In the genomic region with DNA sequence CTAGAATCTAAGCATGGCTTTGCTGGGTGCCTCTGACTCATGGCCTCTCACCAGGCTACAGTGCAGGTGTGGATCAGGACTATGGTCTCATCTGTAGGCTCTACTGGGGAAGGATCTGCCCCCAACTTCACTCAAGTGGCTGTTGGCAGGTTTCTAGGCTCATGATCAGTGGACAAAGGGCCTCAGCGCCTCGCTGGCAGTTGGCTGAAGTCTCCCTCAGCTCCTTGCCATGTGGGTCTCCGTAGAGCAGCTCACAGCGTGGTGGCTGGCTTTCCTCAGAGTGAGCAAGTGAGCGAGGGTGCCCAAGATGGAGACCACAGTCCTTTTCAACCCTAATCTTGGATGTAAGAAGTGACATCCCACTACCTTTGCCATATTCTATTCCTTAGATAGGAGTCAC, we compare ENCODE assay signal across 36 cellular contexts.
"Had no signal": no experiment of that assay in that cellular context is flagged by ENCODE, and none has a peak within 500 bp of the region (broad histone marks: within the 10 kb centered on the region; RNA-seq: fewer than 3 reads in every experiment).

No MANE protein-coding gene starts in this region.

- H3K4me3 ChIP-seq: adrenal gland, body of pancreas, esophagus squamous epithelium had no signal

- FAIRE-seq: colon, frontal cortex had no signal

- H3K4me3 Mint-ChIP-seq: activated B cell treated with CpG ODN at 0.5 μM for 24 hours; activated CD4-positive, alpha-beta memory T cell treated with anti-CD3 and anti-CD28 coated beads, Interleukin-2, amount 10 ng/mL, durations not matched to agents 7 days and 5 days; activated naive CD4-positive, alpha-beta T cell treated with anti-CD3 and anti-CD28 coated beads, Interleukin-2, amount 50 U/mL, for 24 hours; activated naive CD8-positive, alpha-beta T cell treated with anti-CD3 and anti-CD28 coated beads for 36 hours; activated naive CD8-positive, alpha-beta T cell treated with anti-CD3 and anti-CD28 coated beads, Interleukin-2, amount 50 U/mL, for 24 hours; activated T-cell treated with anti-CD3 and anti-CD28 coated beads, Interleukin-2, amount 50 U/mL, for 24 hours; activated T-cell treated with anti-CD3 and anti-CD28 coated beads, Interleukin-2, amount 50 U/mL, for 72 hours; activated T-helper 17 cell treated with anti-CD3 and anti-CD28 coated beads, Interleukin-2, amount 50 U/mL, for 72 hours; effector memory CD8-positive, alpha-beta T cell; T-cell; T-helper 17 cell; T-helper 2 cell treated with Interferon-gamma antibody and Interleukin-4, amounts not matched to agents 5 μg/mL and 100 μg/mL, for 36 hours had no signal

- H3K27me3 ChIP-seq: adrenal gland, body of pancreas, esophagus squamous epithelium had no signal

- H3K36me3 ChIP-seq: adrenal gland had no signal

- H3K27ac ChIP-seq: adrenal gland, body of pancreas, esophagus squamous epithelium, WERI-Rb-1 had no signal

- H3K27me3 Mint-ChIP-seq: activated CD4-positive, alpha-beta memory T cell treated with anti-CD3 and anti-CD28 coated beads, Interleukin-2, amount 10 ng/mL, durations not matched to agents 7 days and 5 days; activated naive CD8-positive, alpha-beta T cell treated with anti-CD3 and anti-CD28 coated beads for 36 hours; activated naive CD8-positive, alpha-beta T cell treated with anti-CD3 and anti-CD28 coated beads, Interleukin-2, amount 50 U/mL, for 24 hours; activated T-cell treated with anti-CD3 and anti-CD28 coated beads, Interleukin-2, amount 50 U/mL, for 24 hours; activated T-helper 17 cell treated with anti-CD3 and anti-CD28 coated beads, Interleukin-2, amount 50 U/mL, for 72 hours; T-cell had no signal

- H3K4me1 ChIP-seq: adrenal gland had no signal

- DNase-seq: activated B cell treated with CpG ODN at 0.5 μM for 24 hours; activated CD4-positive, alpha-beta memory T cell treated with anti-CD3 and anti-CD28 coated beads, Interleukin-2, amount 10 ng/mL, durations not matched to agents 7 days and 5 days; activated CD4-positive, alpha-beta T cell treated with anti-CD3 and anti-CD28 coated beads for 48 hours; activated CD4-positive, alpha-beta T cell treated with anti-CD3 and anti-CD28 coated beads, Interleukin-2, amount 50 U/mL, for 4 hours; activated CD8-positive, alpha-beta memory T cell treated with anti-CD3 and anti-CD28 coated beads, Interleukin-2, amount 50 U/mL, for 48 hours; activated effector memory CD4-positive, alpha-beta T cell treated with Interleukin-2 at 50 U/mL for 16 hours; activated gamma-delta T cell treated with Interleukin-2 at 50 U/mL for 16 hours; activated naive CD4-positive, alpha-beta T cell treated with Interleukin-2 at 50 U/mL for 16 hours; activated naive CD8-positive, alpha-beta T cell treated with anti-CD3 and anti-CD28 coated beads for 36 hours; activated naive CD8-positive, alpha-beta T cell treated with anti-CD3 and anti-CD28 coated beads, Interleukin-2, amount 50 U/mL, for 24 hours; activated T-cell treated with anti-CD3 and anti-CD28 coated beads for 4 hours; activated T-cell treated with anti-CD3 and anti-CD28 coated beads, Interleukin-2, amount 50 U/mL, for 24 hours; activated T-cell treated with anti-CD3 and anti-CD28 coated beads, Interleukin-2, amount 50 U/mL, for 72 hours; adrenal gland; amygdala; aorta; body of pancreas; caudate nucleus; cortex of kidney; dermis blood vessel endothelial cell; effector CD4-positive, alpha-beta T cell; effector memory CD8-positive, alpha-beta T cell; erythroblast; esophagus squamous epithelium; head of caudate nucleus; SW 1271; T-cell; T-helper 17 cell; T1000; WERI-Rb-1 had no signal

- H3K9me3 Mint-ChIP-seq: activated B cell treated with CpG ODN at 0.5 μM for 24 hours; activated CD4-positive, alpha-beta memory T cell treated with anti-CD3 and anti-CD28 coated beads, Interleukin-2, amount 10 ng/mL, durations not matched to agents 7 days and 5 days; activated naive CD4-positive, alpha-beta T cell treated with anti-CD3 and anti-CD28 coated beads, Interleukin-2, amount 50 U/mL, for 24 hours; activated naive CD8-positive, alpha-beta T cell treated with anti-CD3 and anti-CD28 coated beads for 36 hours; activated naive CD8-positive, alpha-beta T cell treated with anti-CD3 and anti-CD28 coated beads, Interleukin-2, amount 50 U/mL, for 24 hours; activated T-cell treated with anti-CD3 and anti-CD28 coated beads, Interleukin-2, amount 50 U/mL, for 24 hours; activated T-cell treated with anti-CD3 and anti-CD28 coated beads, Interleukin-2, amount 50 U/mL, for 72 hours; activated T-helper 17 cell treated with anti-CD3 and anti-CD28 coated beads, Interleukin-2, amount 50 U/mL, for 72 hours; effector memory CD8-positive, alpha-beta T cell; T-cell; T-helper 2 cell treated with Interferon-gamma antibody and Interleukin-4, amounts not matched to agents 5 μg/mL and 100 μg/mL, for 36 hours had no signal

- H3K9me3 ChIP-seq: adrenal gland, body of pancreas, esophagus squamous epithelium had no signal

- ATAC-seq: activated CD4-positive, CD25-positive, alpha-beta regulatory T cell treated with anti-CD3 and anti-CD28 coated beads, Interleukin-2, amount 50 U/mL, for 24 hours; activated naive CD8-positive, alpha-beta T cell treated with anti-CD3 and anti-CD28 coated beads, Interleukin-2, amount 50 U/mL, for 24 hours; activated T-cell treated with anti-CD3 and anti-CD28 coated beads, Interleukin-2, amount 50 U/mL, for 72 hours; activated T-helper 17 cell treated with anti-CD3 and anti-CD28 coated beads, Interleukin-2, amount 50 U/mL, for 72 hours; body of pancreas; effector memory CD8-positive, alpha-beta T cell; T-helper 17 cell had no signal

- H3K27ac Mint-ChIP-seq: activated B cell treated with CpG ODN at 0.5 μM for 24 hours; activated CD4-positive, alpha-beta memory T cell treated with anti-CD3 and anti-CD28 coated beads, Interleukin-2, amount 10 ng/mL, durations not matched to agents 7 days and 5 days; activated naive CD4-positive, alpha-beta T cell treated with anti-CD3 and anti-CD28 coated beads, Interleukin-2, amount 50 U/mL, for 24 hours; activated naive CD8-positive, alpha-beta T cell treated with anti-CD3 and anti-CD28 coated beads for 36 hours; activated naive CD8-positive, alpha-beta T cell treated with anti-CD3 and anti-CD28 coated beads, Interleukin-2, amount 50 U/mL, for 24 hours; activated T-cell treated with anti-CD3 and anti-CD28 coated beads, Interleukin-2, amount 50 U/mL, for 24 hours; activated T-cell treated with anti-CD3 and anti-CD28 coated beads, Interleukin-2, amount 50 U/mL, for 72 hours; activated T-helper 17 cell treated with anti-CD3 and anti-CD28 coated beads, Interleukin-2, amount 50 U/mL, for 72 hours; effector memory CD8-positive, alpha-beta T cell; T-cell; T-helper 17 cell; T-helper 2 cell treated with Interferon-gamma antibody and Interleukin-4, amounts not matched to agents 5 μg/mL and 100 μg/mL, for 36 hours had no signal

- H3K36me3 Mint-ChIP-seq: activated naive CD4-positive, alpha-beta T cell treated with anti-CD3 and anti-CD28 coated beads, Interleukin-2, amount 50 U/mL, for 24 hours; activated naive CD8-positive, alpha-beta T cell treated with anti-CD3 and anti-CD28 coated beads for 36 hours; T-cell had no signal

- H3K4me1 Mint-ChIP-seq: activated B cell treated with CpG ODN at 0.5 μM for 24 hours; activated CD4-positive, alpha-beta memory T cell treated with anti-CD3 and anti-CD28 coated beads, Interleukin-2, amount 10 ng/mL, durations not matched to agents 7 days and 5 days; activated naive CD8-positive, alpha-beta T cell treated with anti-CD3 and anti-CD28 coated beads for 36 hours; activated naive CD8-positive, alpha-beta T cell treated with anti-CD3 and anti-CD28 coated beads, Interleukin-2, amount 50 U/mL, for 24 hours; activated T-helper 17 cell treated with anti-CD3 and anti-CD28 coated beads, Interleukin-2, amount 50 U/mL, for 72 hours had no signal
